In genomic region chr5:41093803-41094202, GRCh38 we compare ENCODE assay signal across 35 cellular contexts. TPM values are rescaled to one million over a fixed set of nuclear protein-coding genes. Genes with fewer than 3 reads are reported as not detected.
"Had no signal": no experiment of that assay in that cellular context is flagged by ENCODE, and none has a peak within 500 bp of the region (broad histone marks: within the 10 kb centered on the region; RNA-seq: fewer than 3 reads in every experiment).

No MANE protein-coding gene starts in this region.

- FAIRE-seq: bronchial epithelial cell had no signal

- H3K27me3 Mint-ChIP-seq: activated CD4-positive, alpha-beta memory T cell treated with anti-CD3 and anti-CD28 coated beads, Interleukin-2, amount 10 ng/mL, durations not matched to agents 7 days and 5 days; activated naive CD8-positive, alpha-beta T cell treated with anti-CD3 and anti-CD28 coated beads, Interleukin-2, amount 10 ng/mL, durations not matched to agents 7 days and 5 days; brain had no signal

- H3K27ac ChIP-seq: ascending aorta, Peyer's patch, WERI-Rb-1 had no signal

- H3K36me3 ChIP-seq: ascending aorta, Peyer's patch, WERI-Rb-1 had no signal

- H3K4me1 ChIP-seq: ascending aorta, Peyer's patch had no signal

- H3K36me3 Mint-ChIP-seq: activated naive CD4-positive, alpha-beta T cell treated with anti-CD3 and anti-CD28 coated beads, Interleukin-2, amount 50 U/mL, for 24 hours; activated naive CD8-positive, alpha-beta T cell treated with anti-CD3 and anti-CD28 coated beads, Interleukin-2, amount 10 ng/mL, durations not matched to agents 7 days and 5 days; brain had no signal

- H3K27ac Mint-ChIP-seq: activated CD4-positive, alpha-beta memory T cell treated with anti-CD3 and anti-CD28 coated beads, Interleukin-2, amount 10 ng/mL, durations not matched to agents 7 days and 5 days; activated naive CD4-positive, alpha-beta T cell treated with anti-CD3 and anti-CD28 coated beads, Interleukin-2, amount 50 U/mL, for 24 hours; activated naive CD8-positive, alpha-beta T cell treated with anti-CD3 and anti-CD28 coated beads, Interleukin-2, amount 10 ng/mL, durations not matched to agents 7 days and 5 days; activated T-helper 2 cell treated with anti-CD3 and anti-CD28 coated beads, Interferon-gamma antibody, Interleukin-2, Interleukin-4, amounts not matched to agents 10 μg/mL and 5 μg/mL and 100 μg/mL, durations not matched to agents 14 hours and 24 hours and 36 hours had no signal

- ATAC-seq: PC-3 had no signal

- H3K27me3 ChIP-seq: ascending aorta, Peyer's patch had no signal

- H3K4me1 Mint-ChIP-seq: activated CD4-positive, alpha-beta memory T cell treated with anti-CD3 and anti-CD28 coated beads, Interleukin-2, amount 10 ng/mL, durations not matched to agents 7 days and 5 days; activated naive CD4-positive, alpha-beta T cell treated with anti-CD3 and anti-CD28 coated beads, Interleukin-2, amount 50 U/mL, for 24 hours; activated naive CD8-positive, alpha-beta T cell treated with anti-CD3 and anti-CD28 coated beads, Interleukin-2, amount 10 ng/mL, durations not matched to agents 7 days and 5 days; brain had no signal

- H3K9me3 ChIP-seq: ascending aorta, Peyer's patch had no signal

- DNase-seq: activated CD4-positive, alpha-beta memory T cell treated with anti-CD3 and anti-CD28 coated beads, Interleukin-2, amount 10 ng/mL, durations not matched to agents 7 days and 5 days; activated CD4-positive, alpha-beta T cell treated with anti-CD3 and anti-CD28 coated beads for 1 hour; activated CD4-positive, alpha-beta T cell treated with anti-CD3 and anti-CD28 coated beads for 48 hours; activated CD4-positive, CD25-positive, alpha-beta regulatory T cell; activated gamma-delta T cell; activated naive CD4-positive, alpha-beta T cell treated with Interleukin-2 at 50 U/mL for 16 hours; activated naive CD8-positive, alpha-beta T cell treated with anti-CD3 and anti-CD28 coated beads, Interleukin-2, amount 10 ng/mL, durations not matched to agents 7 days and 5 days; activated T-cell treated with anti-CD3 and anti-CD28 coated beads, Interleukin-2, amount 50 U/mL, for 1 hour; amygdala; central memory CD4-positive, alpha-beta T cell; KG1; MM.1S; MV-4-11; NCI-H1092; NCI-H1436 treated with DMSO at 0.1 percent for 48 hours; NCI-H1694 treated with DMSO at 0.1 percent for 48 hours; NCI-H2029; NCI-H345; NCI-H524 treated with DMSO at 0.1 percent for 48 hours; PC-3; Peyer's patch; RPMI8226; SW 1271; T-helper 1 cell; T-helper 2 cell; T-helper 9 cell; WERI-Rb-1 had no signal

- H3K4me3 Mint-ChIP-seq: activated CD4-positive, alpha-beta memory T cell treated with anti-CD3 and anti-CD28 coated beads, Interleukin-2, amount 10 ng/mL, durations not matched to agents 7 days and 5 days; activated naive CD4-positive, alpha-beta T cell treated with anti-CD3 and anti-CD28 coated beads, Interleukin-2, amount 50 U/mL, for 24 hours; activated naive CD8-positive, alpha-beta T cell treated with anti-CD3 and anti-CD28 coated beads, Interleukin-2, amount 10 ng/mL, durations not matched to agents 7 days and 5 days; brain had no signal

- H3K4me3 ChIP-seq: ascending aorta, Peyer's patch had no signal

- H3K9me3 Mint-ChIP-seq: activated CD4-positive, alpha-beta memory T cell treated with anti-CD3 and anti-CD28 coated beads, Interleukin-2, amount 10 ng/mL, durations not matched to agents 7 days and 5 days; activated naive CD8-positive, alpha-beta T cell treated with anti-CD3 and anti-CD28 coated beads, Interleukin-2, amount 10 ng/mL, durations not matched to agents 7 days and 5 days; activated T-helper 2 cell treated with anti-CD3 and anti-CD28 coated beads, Interferon-gamma antibody, Interleukin-2, Interleukin-4, amounts not matched to agents 10 μg/mL and 5 μg/mL and 100 μg/mL, durations not matched to agents 14 hours and 24 hours and 36 hours had no signal

RNA-seq across cellular contexts. Expression of gene MROH2B, which starts 22.7 kb away (rescaled TPM):
- total RNA-seq: activated CD4-positive, alpha-beta memory T cell treated with anti-CD3 and anti-CD28 coated beads, Interleukin-2, amount 10 ng/mL, durations not matched to agents 7 days and 5 days; activated CD8-positive, alpha-beta memory T cell treated with anti-CD3 and anti-CD28 coated beads for 36 hours; activated naive CD8-positive, alpha-beta T cell treated with anti-CD3 and anti-CD28 coated beads, Interleukin-2, amount 10 ng/mL, durations not matched to agents 7 days and 5 days; activated T-helper 2 cell treated with anti-CD3 and anti-CD28 coated beads, Interferon-gamma antibody, Interleukin-2, Interleukin-4, amounts not matched to agents 10 μg/mL and 5 μg/mL and 100 μg/mL, durations not matched to agents 14 hours and 24 hours and 36 hours; ascending aorta; bronchial epithelial cell; LHCN-M2; NCI-H460; Peyer's patch had no signal
